In the genomic region with DNA sequence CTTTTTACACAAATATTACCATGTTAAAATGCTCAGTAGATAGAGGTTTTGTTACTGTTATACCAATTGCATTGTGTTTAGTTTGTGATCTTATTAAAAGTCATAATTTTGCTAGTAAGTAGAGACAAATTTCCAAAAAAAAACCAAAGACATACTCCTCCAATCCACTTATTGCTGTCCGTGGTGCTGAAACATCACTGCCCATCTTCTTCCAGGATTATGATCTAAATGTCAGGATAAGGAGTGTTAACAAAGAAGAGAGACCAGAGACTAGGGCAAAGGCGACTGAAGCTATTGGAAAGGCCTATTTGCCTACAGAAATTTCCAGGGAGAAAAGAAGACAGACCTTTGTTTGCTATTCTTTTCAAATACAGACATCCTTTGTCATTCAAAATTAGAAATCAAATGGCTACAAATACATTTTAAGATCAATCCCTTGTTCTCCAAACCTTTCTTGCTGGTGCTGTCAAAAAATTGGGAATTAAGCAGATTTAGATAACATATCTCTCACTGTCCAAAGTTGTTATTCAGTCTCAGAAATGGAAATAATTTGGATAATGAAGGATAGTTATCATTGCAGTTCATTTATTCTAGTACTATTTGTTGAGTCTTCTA, we compare ENCODE assay signal across 14 cellular contexts.
DNase-seq lines count a peak whose midpoint lies in the region; ATAC-seq, FAIRE-seq and TF ChIP-seq lines count a peak whose summit lies in the region.
"Had no signal": no experiment of that assay in that cellular context is flagged by ENCODE, and none has a peak within 500 bp of the region (broad histone marks: within the 10 kb centered on the region; RNA-seq: fewer than 3 reads in every experiment).

No MANE protein-coding gene starts in this region.

- intact Hi-C loops in endothelial cell of umbilical vein (cut with micrococcal nuclease) = no loop called here

- no peak overlapping the region for H3K4me3 ChIP-seq in SK-N-SH (ENCODE audit: low read depth in 2 of 2, low read length in 1 of 2)
- H3K4me3 ChIP-seq in endothelial cell of umbilical vein (replicated peaks in 1 of 3; ENCODE audit: insufficient read depth in 1 of 3, low read depth in 1 of 3, low read length in 3 of 3) = no peak overlapping the region
- H3K4me3 ChIP-seq in osteoblast (ENCODE audit: insufficient read depth, low read length) = no peak overlapping the region
- H3K4me3 ChIP-seq: right atrium auricular region had no signal

- no peak for TF ChIP-seq EP300 in SK-N-SH (IDR thresholded peaks at IDR 0.05; ENCODE audit: borderline replicate concordance in 1 of 2, low read depth in 1 of 2, low read length in 1 of 2)

- DNase-seq in SK-N-SH = no peak
- peak; percentile 10 for DNase-seq in RCC 7860 (ENCODE audit: low spot score)
- peak; percentile 45 for DNase-seq in endothelial cell of umbilical vein (ENCODE audit: low read depth, low spot score)
- DNase-seq in renal cortical epithelial cell (ENCODE audit: low read depth) = peak; percentile 30
- DNase-seq in osteoblast (ENCODE audit: insufficient read length, low spot score, missing footprints) = no peak
- DNase-seq: activated T-cell treated with anti-CD3 and anti-CD28 coated beads, Interleukin-2, amount 50 U/mL, for 72 hours; KG1; NCI-H748 treated with DMSO at 0.1 percent for 48 hours; stimulated activated CD8-positive, alpha-beta memory T cell treated with anti-CD3 and anti-CD28 coated beads, Interleukin-4, amount 100 ng/mL, for 48 hours; T-helper 9 cell had no signal

- H3K79me2 ChIP-seq in SK-N-SH (ENCODE audit: insufficient read depth) (peaks cover 100% of the 10 kb centered on the region), endothelial cell of umbilical vein (ENCODE audit: control insufficient read depth, insufficient read depth, low read length) (peaks cover 19% of the 10 kb centered on the region), osteoblast (ENCODE audit: insufficient read depth, low read length) (peaks cover 11% of the 10 kb centered on the region)

- H3K27me3 ChIP-seq in SK-N-SH (ENCODE audit: insufficient read depth) (no peaks in the 10 kb centered on the region), endothelial cell of umbilical vein (ENCODE audit: control insufficient read depth in 2 of 2, insufficient read depth in 2 of 2, low read length in 2 of 2) (no peaks in the 10 kb centered on the region), osteoblast (ENCODE audit: insufficient read depth, low read length) (no peaks in the 10 kb centered on the region)
- H3K27me3 ChIP-seq: right atrium auricular region had no signal

- H3K4me1 ChIP-seq in SK-N-SH (ENCODE audit: control insufficient read depth in 1 of 2, insufficient read depth in 2 of 2, low read depth in 1 of 2, low read length in 1 of 2) (no peaks in the 10 kb centered on the region), endothelial cell of umbilical vein (ENCODE audit: control insufficient read depth, extremely low read depth, insufficient read depth, low read length) (no peaks in the 10 kb centered on the region), osteoblast (ENCODE audit: insufficient read depth, low read length) (no peaks in the 10 kb centered on the region)
- H3K4me1 ChIP-seq: right atrium auricular region had no signal

- TF ChIP-seq POLR2A in endothelial cell of umbilical vein (IDR thresholded peaks at IDR 0.05; ENCODE audit: low read depth, low read length) = no peak

- no peaks in the 10 kb centered on the region for H3K9me3 ChIP-seq in SK-N-SH
- H3K9me3 ChIP-seq in endothelial cell of umbilical vein (replicated peaks; ENCODE audit: control insufficient read depth, insufficient read depth, low read length) = no peaks in the 10 kb centered on the region
- H3K9me3 ChIP-seq in osteoblast (ENCODE audit: low read depth, low read length) = no peaks in the 10 kb centered on the region
- H3K9me3 ChIP-seq: right atrium auricular region had no signal

- CTCF ChIA-PET in SK-N-SH (lab: Yijun Ruan, JAX) = no interaction called here
- CTCF ChIA-PET in endothelial cell of umbilical vein (lab: Charles Lee) = no interaction called here

- TF ChIP-seq RAD21 in SK-N-SH (IDR thresholded peaks at IDR 0.05; ENCODE audit: low read length) = no peak

- no peak overlapping the region for H3K27ac ChIP-seq in SK-N-SH (ENCODE audit: low read depth in 2 of 2, low read length in 1 of 2)
- no peak overlapping the region for H3K27ac ChIP-seq in endothelial cell of umbilical vein (ENCODE audit: insufficient read depth, low read depth, low read length)
- no peak overlapping the region for H3K27ac ChIP-seq in osteoblast (ENCODE audit: low read depth, low read length)
- H3K27ac ChIP-seq: right atrium auricular region had no signal

- BruUV-seq in endothelial cell of umbilical vein (replicated peaks; lab: Mats Ljungman, UMichigan) = no TSS peak

- peaks cover 16% of the 10 kb centered on the region for H3F3A ChIP-seq in SK-N-SH (replicated peaks; ENCODE audit: insufficient read depth)

- H4K20me1 ChIP-seq in SK-N-SH (ENCODE audit: insufficient read depth) (peaks cover 100% of the 10 kb centered on the region), endothelial cell of umbilical vein (replicated peaks; ENCODE audit: control insufficient read depth, extremely low read depth, insufficient read depth, low read length) (peaks cover 10% of the 10 kb centered on the region), osteoblast (ENCODE audit: insufficient read depth, low read length) (peaks cover 29% of the 10 kb centered on the region)

- FAIRE-seq in RCC 7860 (lab: Jason Lieb, UNC) = no peak
- peak; percentile 83 for FAIRE-seq in endothelial cell of umbilical vein (lab: Jason Lieb, UNC)

- no peak overlapping the region for H2AFZ ChIP-seq in SK-N-SH (ENCODE audit: low read depth)
- H2AFZ ChIP-seq in endothelial cell of umbilical vein (ENCODE audit: low read depth, low read length) = no peak overlapping the region
- H2AFZ ChIP-seq in osteoblast (ENCODE audit: low read length) = no peak overlapping the region

- POLR2A ChIA-PET in SK-N-SH (lab: Yijun Ruan, JAX) (no interaction called here), endothelial cell of umbilical vein (lab: Charles Lee) (no interaction called here)

- no peaks in the 10 kb centered on the region for H3K9me2 ChIP-seq in SK-N-SH

- no peaks in the 10 kb centered on the region for H3K9me1 ChIP-seq in endothelial cell of umbilical vein (replicated peaks; ENCODE audit: control insufficient read depth, extremely low read depth, insufficient read depth, low read length)

- no peak overlapping the region for H3K9ac ChIP-seq in SK-N-SH
- no peak overlapping the region for H3K9ac ChIP-seq in endothelial cell of umbilical vein (replicated peaks; ENCODE audit: extremely low read depth, insufficient read depth, low read length)

- WGBS in SK-N-SH (ENCODE audit: low lambda C conversion rate) = 35% methylated on average over 2 of the region's 2 CpGs

- TF ChIP-seq CTCF in SK-N-SH (IDR thresholded peaks at IDR 0.05) (no peak), endothelial cell of umbilical vein (IDR thresholded peaks at IDR 0.05; ENCODE audit: extremely low read depth in 1 of 2, insufficient read depth in 1 of 2, low read depth in 1 of 2, low read length in 2 of 2) (no peak), osteoblast (IDR thresholded peaks at IDR 0.05; ENCODE audit: extremely low read depth, low read depth, low read length) (no peak)

- H3K4me2 ChIP-seq in SK-N-SH (no peak overlapping the region), endothelial cell of umbilical vein (ENCODE audit: insufficient read depth, low read length) (no peak overlapping the region), osteoblast (ENCODE audit: insufficient read depth, low read length) (no peak overlapping the region)

- dilution Hi-C loops in endothelial cell of umbilical vein (cut with MboI; ENCODE audit: extremely low pct_ligation_motif_present, low sequenced_read_pairs) = no loop called here

- ATAC-seq in SK-N-SH treated with all-trans-retinoic acid at 6 μM for 48 hours (no peak), HG03378 (IDR thresholded peaks at IDR 0.05; ENCODE audit: unreplicated experiment) (no peak), GM21390 (IDR thresholded peaks at IDR 0.05; ENCODE audit: unreplicated experiment) (no peak)
- ATAC-seq: activated T-cell treated with anti-CD3 and anti-CD28 coated beads, Interleukin-2, amount 50 U/mL, for 72 hours had no signal

- H3K36me3 ChIP-seq in SK-N-SH (replicated peaks in 1 of 2; ENCODE audit: control insufficient read depth in 1 of 2, insufficient read depth in 2 of 2, low read length in 1 of 2) = no peaks in the 10 kb centered on the region
- no peaks in the 10 kb centered on the region for H3K36me3 ChIP-seq in endothelial cell of umbilical vein (ENCODE audit: control insufficient read depth in 2 of 2, extremely low read depth in 1 of 2, insufficient read depth in 2 of 2, low read length in 2 of 2)
- H3K36me3 ChIP-seq in osteoblast (ENCODE audit: insufficient read depth, low read length) = no peaks in the 10 kb centered on the region
- H3K36me3 ChIP-seq: right atrium auricular region had no signal

TF ChIP-seq in SK-N-SH treated with all-trans-retinoic acid at 6 μM for 48 hours, 23 proteins besides CTCF, POLR2A, EP300 and RAD21:
- no peak for TF ChIP-seq ZNF565 (CRISPR knock-in tag; conservative IDR thresholded peaks at IDR 0.05; ENCODE audit: low read depth)
- no peak for TF ChIP-seq ZNF8 (CRISPR knock-in tag; IDR thresholded peaks at IDR 0.05)
- no peak for TF ChIP-seq ZNF70 (CRISPR knock-in tag; IDR thresholded peaks at IDR 0.05)
- TF ChIP-seq TOX (CRISPR knock-in tag; IDR thresholded peaks at IDR 0.05; ENCODE audit: borderline replicate concordance) = no peak
TF ChIP-seq in SK-N-SH treated with all-trans-retinoic acid at 6 μM for 48 hours: peak in this region for 0.

TF ChIP-seq in endothelial cell of umbilical vein, 7 proteins besides CTCF, POLR2A, EP300 and RAD21:
- TF ChIP-seq GATA2 (IDR thresholded peaks at IDR 0.05; ENCODE audit: insufficient read depth, insufficient read length, low read depth, low read length) (no peak), JUN (IDR thresholded peaks at IDR 0.05; ENCODE audit: borderline replicate concordance, insufficient read depth, insufficient read length, low read depth) (no peak), FOS (IDR thresholded peaks at IDR 0.05; ENCODE audit: borderline replicate concordance, insufficient read depth, low read length) (no peak), POLR2AphosphoS5 (IDR thresholded peaks at IDR 0.05; ENCODE audit: insufficient read depth, low read depth, low read length) (no peak), MYC (IDR thresholded peaks at IDR 0.05; ENCODE audit: low read depth, low read length) (no peak), EZH2 (IDR thresholded peaks at IDR 0.05; ENCODE audit: borderline replicate concordance, low read depth, low read length, severe bottlenecking) (no peak)
- TF ChIP-seq, protein P1, sequence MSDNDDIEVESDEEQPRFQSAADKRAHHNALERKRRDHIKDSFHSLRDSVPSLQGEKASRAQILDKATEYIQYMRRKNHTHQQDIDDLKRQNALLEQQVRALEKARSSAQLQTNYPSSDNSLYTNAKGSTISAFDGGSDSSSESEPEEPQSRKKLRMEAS (IDR thresholded peaks at IDR 0.05; ENCODE audit: insufficient read depth, insufficient read length) = no peak

Comparison
In these comparisons a context has a peak if more than half of its experiments do, and no peak if none do; other contexts are left out.
1. DNase-seq: peak in RCC 7860 (single experiment), endothelial cell of umbilical vein (single experiment) and renal cortical epithelial cell (single experiment); none in SK-N-SH (single experiment) and osteoblast (single experiment).